ENCODE assay signal across 11 cellular contexts in the genomic region with DNA sequence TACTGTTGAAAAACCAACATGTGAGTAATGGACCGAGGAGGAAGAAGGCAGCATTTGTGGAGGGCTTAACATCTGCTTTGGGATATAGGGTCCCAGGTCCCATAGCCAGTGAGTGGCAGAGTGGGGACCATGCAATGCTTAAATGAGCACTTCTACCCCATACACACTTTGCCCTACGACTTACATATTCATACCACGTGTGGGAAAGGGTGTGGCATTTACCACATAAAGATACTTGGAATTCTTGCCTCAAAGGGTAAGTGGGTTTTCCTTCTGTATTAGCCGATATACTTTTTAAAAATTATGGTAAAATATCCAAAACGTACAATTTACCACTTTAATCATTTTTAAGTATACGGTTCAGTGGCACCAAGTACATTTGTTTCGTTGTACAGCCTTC.
A peak's percentile ranks its signal among the peaks of the same experiment; 100 is the strongest.
DNase-seq lines count a peak whose midpoint lies in the region; ATAC-seq, FAIRE-seq and TF ChIP-seq lines count a peak whose summit lies in the region.
"Had no signal": no experiment of that assay in that cellular context is flagged by ENCODE, and none has a peak within 500 bp of the region (broad histone marks: within the 10 kb centered on the region; RNA-seq: fewer than 3 reads in every experiment).

No MANE protein-coding gene starts in this region.

- WGBS in GM23248 (ENCODE audit: low coverage in 1 of 2, low lambda C conversion rate in 2 of 2, missing lambda C conversion rate in 2 of 2), 2 experiments = 72 to 76% methylated on average over 7 of the region's 7 CpGs
- 90% methylated on average over 7 of the region's 7 CpGs for WGBS in smooth muscle cell (ENCODE audit: low lambda C conversion rate)
- 75 to 82% methylated on average over 7 of the region's 7 CpGs for WGBS in pancreas, 2 donors

- no peak for TF ChIP-seq CTCF in activated CD8-positive, alpha-beta T cell treated with anti-CD3 and anti-CD28 coated beads for 36 hours (IDR thresholded peaks at IDR 0.05)
- TF ChIP-seq CTCF in foreskin keratinocyte (conservative IDR thresholded peaks at IDR 0.05) (no peak), smooth muscle cell (IDR thresholded peaks at IDR 0.05; ENCODE audit: borderline replicate concordance, insufficient read depth, poor library complexity, severe bottlenecking) (no peak), pancreas (IDR thresholded peaks at IDR 0.05) (no peak)

- H3K79me2 ChIP-seq in GM23248 (ENCODE audit: insufficient read depth) (no peaks in the 10 kb centered on the region), smooth muscle cell (ENCODE audit: low read depth) (no peaks in the 10 kb centered on the region)

- POLR2A ChIA-PET in activated CD8-positive, alpha-beta T cell treated with anti-CD3 and anti-CD28 coated beads for 36 hours (lab: Charles Lee) = interaction anchor here (1.1 to 1.4 kb wide), 2 partner anchors 13 to 19 kb away, joined by 4 to 6 read pairs; no protein-coding TSS in a partner anchor

- no peaks in the 10 kb centered on the region for H3K9me3 Mint-ChIP-seq in activated CD8-positive, alpha-beta T cell treated with anti-CD3 and anti-CD28 coated beads for 36 hours
- H3K9me3 Mint-ChIP-seq: effector memory CD8-positive, alpha-beta T cell had no signal

- CTCF ChIA-PET in activated CD8-positive, alpha-beta T cell treated with anti-CD3 and anti-CD28 coated beads for 36 hours (lab: Charles Lee) = interaction anchor here (1.9 to 3.9 kb wide), 3 partner anchors 14 to 157 kb away, joined by 7 to 15 read pairs (median 10); no protein-coding TSS in a partner anchor

- H3K9me2 ChIP-seq in GM23248 (ENCODE audit: insufficient read depth) = no peaks in the 10 kb centered on the region

- no peaks in the 10 kb centered on the region for H3K27me3 Mint-ChIP-seq in activated CD8-positive, alpha-beta T cell treated with anti-CD3 and anti-CD28 coated beads for 36 hours

- in situ Hi-C loops in GM23248 (cut with MboI) = no loop called here

- H3K4me1 Mint-ChIP-seq in activated CD8-positive, alpha-beta T cell treated with anti-CD3 and anti-CD28 coated beads for 36 hours (ENCODE audit: low read depth) = peaks cover 85% of the 10 kb centered on the region

- no peaks in the 10 kb centered on the region for H4K20me1 ChIP-seq in GM23248 (ENCODE audit: insufficient read depth)
- H4K20me1 ChIP-seq in smooth muscle cell (ENCODE audit: low read depth) = no peaks in the 10 kb centered on the region

- no peak for ATAC-seq in activated CD8-positive, alpha-beta T cell treated with anti-CD3 and anti-CD28 coated beads for 36 hours
- ATAC-seq in foreskin keratinocyte (peak; percentile 7), pancreas (no peak)

- H3K9me3 ChIP-seq in GM23248 (ENCODE audit: low read depth) = no peaks in the 10 kb centered on the region
- no peaks in the 10 kb centered on the region for H3K9me3 ChIP-seq in smooth muscle cell (replicated peaks; ENCODE audit: low read depth)
- no peaks in the 10 kb centered on the region for H3K9me3 ChIP-seq in pancreas

- intact Hi-C loops in activated CD8-positive, alpha-beta T cell treated with anti-CD3 and anti-CD28 coated beads for 36 hours (cut with micrococcal nuclease) = no loop called here
- intact Hi-C loops in pancreas (cut with DNase I) = no loop called here

- no peak overlapping the region for H3K4me3 Mint-ChIP-seq in activated CD8-positive, alpha-beta T cell treated with anti-CD3 and anti-CD28 coated beads for 36 hours
- H3K4me3 Mint-ChIP-seq: effector memory CD8-positive, alpha-beta T cell had no signal

- H3K27me3 ChIP-seq in GM23248 (replicated peaks; ENCODE audit: insufficient read depth) (no peaks in the 10 kb centered on the region), foreskin keratinocyte (no peaks in the 10 kb centered on the region), smooth muscle cell (ENCODE audit: low read depth) (no peaks in the 10 kb centered on the region), pancreas (no peaks in the 10 kb centered on the region)

- H3F3A ChIP-seq in GM23248 (ENCODE audit: insufficient read depth) (peaks cover 20% of the 10 kb centered on the region), smooth muscle cell (ENCODE audit: low read depth) (no peaks in the 10 kb centered on the region)

- DNase-seq in GM23248 (no peak), foreskin keratinocyte (peak; percentile 39 to 75), smooth muscle cell (lab: John Stamatoyannopoulos, UW; ENCODE audit: unreplicated experiment) (no peak), NCI-H345 treated with DMSO at 0.1 percent for 48 hours (lab: John Stamatoyannopoulos, UW; ENCODE audit: unreplicated experiment) (no peak), pancreas (no peak)
- DNase-seq in activated CD8-positive, alpha-beta T cell treated with anti-CD3 and anti-CD28 coated beads for 36 hours = no peak
- DNase-seq in stimulated activated CD8-positive, alpha-beta memory T cell treated with anti-CD3 and anti-CD28 coated beads, Interleukin-4, amount 100 ng/mL, for 48 hours = no peak
- DNase-seq: effector memory CD8-positive, alpha-beta T cell; NCI-H1092 treated with DMSO at 0.1 percent for 48 hours had no signal

- H3K4me2 ChIP-seq in GM23248 (ENCODE audit: unreplicated experiment) = peak overlapping the region; percentile 43
- peak overlapping the region; percentile 25 for H3K4me2 ChIP-seq in smooth muscle cell

- H3K27ac ChIP-seq in GM23248 (peak overlapping the region; percentile 48), foreskin keratinocyte (peak overlapping the region; percentile 72), smooth muscle cell (ENCODE audit: low read depth) (peak overlapping the region; percentile 83), pancreas (no peak overlapping the region)
- H3K27ac ChIP-seq: parathyroid adenoma had no signal

- H3K36me3 ChIP-seq in GM23248 (ENCODE audit: low read depth) (no peaks in the 10 kb centered on the region), smooth muscle cell (ENCODE audit: low read depth) (no peaks in the 10 kb centered on the region), pancreas (no peaks in the 10 kb centered on the region)

- H3K4me3 ChIP-seq in GM23248 = peak overlapping the region; percentile 7; the same call in 1 of the 2 replicates
- no peak overlapping the region for H3K4me3 ChIP-seq in smooth muscle cell
- H3K4me3 ChIP-seq in pancreas = no peak overlapping the region

- H3K4me1 ChIP-seq in GM23248 (ENCODE audit: insufficient read depth) (peaks cover 19% of the 10 kb centered on the region), foreskin keratinocyte (peaks cover 41% of the 10 kb centered on the region), smooth muscle cell (ENCODE audit: low read depth) (peaks cover 11% of the 10 kb centered on the region), pancreas (no peaks in the 10 kb centered on the region)
- H3K4me1 ChIP-seq: parathyroid adenoma had no signal

- no peak for FAIRE-seq in pancreas (lab: Jason Lieb, UNC)
- FAIRE-seq: TTC549 had no signal

- peaks cover 35% of the 10 kb centered on the region for H3K36me3 Mint-ChIP-seq in activated CD8-positive, alpha-beta T cell treated with anti-CD3 and anti-CD28 coated beads for 36 hours (ENCODE audit: low read depth)

- H3K27ac Mint-ChIP-seq in activated CD8-positive, alpha-beta T cell treated with anti-CD3 and anti-CD28 coated beads for 36 hours = peak overlapping the region; percentile 85

- H3K9ac ChIP-seq in GM23248 = peak overlapping the region; percentile 4; the same call in 1 of the 2 replicates
- no peak overlapping the region for H3K9ac ChIP-seq in smooth muscle cell (ENCODE audit: low read depth)
- H3K9ac ChIP-seq: parathyroid adenoma had no signal

- no peak overlapping the region for H2AFZ ChIP-seq in GM23248
- no peak overlapping the region for H2AFZ ChIP-seq in smooth muscle cell (ENCODE audit: low read depth)
- H2AFZ ChIP-seq: parathyroid adenoma had no signal

Comparison
In these comparisons a context has a peak if more than half of its experiments do, and no peak if none do; other contexts are left out.
1. DNase-seq: peak in foreskin keratinocyte (2 of 2); none in GM23248 (single experiment), activated CD8-positive, alpha-beta T cell treated with anti-CD3 and anti-CD28 coated beads for 36 hours (single experiment), smooth muscle cell (single experiment), NCI-H345 treated with DMSO at 0.1 percent for 48 hours (single experiment), pancreas (0 of 6) and stimulated activated CD8-positive, alpha-beta memory T cell treated with anti-CD3 and anti-CD28 coated beads, Interleukin-4, amount 100 ng/mL, for 48 hours (single experiment).
2. H3K27ac ChIP-seq: peak in GM23248 (single experiment), foreskin keratinocyte (single experiment) and smooth muscle cell (single experiment); none in pancreas (0 of 4).